ENCODE assay signal across 1 cellular context in genomic region chr5:31639488-31640011, GRCh38.
TF ChIP-seq lines count a peak whose summit lies in the region.

No MANE protein-coding gene starts in this region.

TF ChIP-seq in GM12878, 131 proteins besides CTCF, POLR2A, EP300 and RAD21 (continued from another document):
- TF ChIP-seq PRDM15 (CRISPR knock-in tag; IDR thresholded peaks at IDR 0.05) (no peak), ASH2L (IDR thresholded peaks at IDR 0.05; ENCODE audit: borderline replicate concordance, low read depth) (no peak), IRF4 (IDR thresholded peaks at IDR 0.05; ENCODE audit: low read depth, low read length) (no peak), ZBTB11 (CRISPR knock-in tag; IDR thresholded peaks at IDR 0.05) (no peak), ZNF687 (IDR thresholded peaks at IDR 0.05) (no peak), USF1 (IDR thresholded peaks at IDR 0.05; ENCODE audit: borderline replicate concordance, extremely low read length, insufficient read depth, low read depth, low read length) (no peak), MEF2B (IDR thresholded peaks at IDR 0.05; ENCODE audit: partially characterized antibody, poor library complexity, severe bottlenecking) (no peak), ZSCAN29 (IDR thresholded peaks at IDR 0.05) (no peak), IRF3 (IDR thresholded peaks at IDR 0.05) (no peak), NR2F1 (conservative IDR thresholded peaks at IDR 0.05) (no peak), WRNIP1 (IDR thresholded peaks at IDR 0.05; ENCODE audit: borderline replicate concordance, low read depth, low read length) (no peak), NFXL1 (IDR thresholded peaks at IDR 0.05; ENCODE audit: borderline replicate concordance) (no peak), EZH2 (IDR thresholded peaks at IDR 0.05; ENCODE audit: borderline replicate concordance, control insufficient read depth, low read depth, low read length) (no peak)
